1 cellular context compared by ENCODE assay signal in the genomic region with DNA sequence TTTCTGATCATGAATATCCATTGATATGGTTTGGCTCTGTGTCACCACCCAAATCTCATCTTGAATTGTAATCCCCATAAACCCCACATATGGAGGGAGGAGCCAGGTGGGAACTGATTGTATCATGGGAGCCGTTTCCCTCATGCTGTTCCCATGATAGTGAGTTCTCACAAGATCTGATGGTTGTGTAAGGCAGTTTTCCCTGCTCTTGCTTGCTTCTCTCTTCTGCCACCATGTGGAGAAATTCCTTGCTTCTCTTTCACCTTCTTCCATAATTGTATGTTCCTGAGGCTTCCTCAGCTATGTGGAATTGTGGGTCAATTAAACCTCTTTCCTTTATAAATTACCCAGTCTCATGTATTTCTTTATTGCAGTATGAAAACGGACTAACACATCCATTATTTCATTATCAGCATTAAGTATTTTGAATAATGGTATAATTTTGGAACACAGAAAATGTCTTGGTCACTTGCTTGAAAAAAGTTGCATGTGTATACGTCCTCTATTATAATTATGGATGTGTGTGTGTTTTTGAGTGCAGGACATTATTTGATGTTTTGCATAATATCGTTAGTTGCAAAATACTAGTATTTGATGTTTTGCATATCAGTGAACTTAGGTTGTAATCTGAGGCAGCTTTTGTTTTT.
TF ChIP-seq lines count a peak whose summit lies in the region.

No MANE protein-coding gene starts in this region.

TF ChIP-seq in SK-N-SH treated with all-trans-retinoic acid at 6 μM for 48 hours, 23 proteins besides CTCF, POLR2A, EP300 and RAD21 (continued from another document):
- TF ChIP-seq POU6F1 (CRISPR knock-in tag; IDR thresholded peaks at IDR 0.05; ENCODE audit: borderline replicate concordance, low read depth) (no peak), GLIS3 (CRISPR knock-in tag; IDR thresholded peaks at IDR 0.05) (no peak), ESRRG (CRISPR knock-in tag; IDR thresholded peaks at IDR 0.05) (no peak), ZNF8 (CRISPR knock-in tag; IDR thresholded peaks at IDR 0.05) (no peak), SNAI2 (CRISPR knock-in tag; IDR thresholded peaks at IDR 0.05) (no peak), TSHZ2 (CRISPR knock-in tag; IDR thresholded peaks at IDR 0.05) (no peak)
